ENCODE assay signal across 8 cellular contexts in genomic region chr1:161038523-161039153, GRCh38. TPM values are rescaled to one million over a fixed set of nuclear protein-coding genes. Genes with fewer than 3 reads are reported as not detected.
DNase-seq lines count a peak whose midpoint lies in the region; ATAC-seq and TF ChIP-seq lines count a peak whose summit lies in the region.

Gene TSTD1 (minus strand): TSS chr1:161038964. CDS start chr1:161038889, 75 bp downstream.

- peaks cover 3% of the 10 kb centered on the region for H3K27me3 Mint-ChIP-seq in endothelial cell (ENCODE audit: unreplicated experiment)
- no peaks in the 10 kb centered on the region for H3K27me3 Mint-ChIP-seq in naive thymus-derived CD4-positive, alpha-beta T cell

- H3K4me3 ChIP-seq in naive thymus-derived CD4-positive, alpha-beta T cell (ENCODE audit: low read length): peak within 1 kb of the TSS; percentile 95
- no peak within 1 kb of the TSS for H3K4me3 ChIP-seq in MG63

- intact Hi-C loops in naive thymus-derived CD4-positive, alpha-beta T cell (cut with micrococcal nuclease): loop anchor here (1.0 kb wide), 2 partner anchors 17 to 41 kb away; partner anchors contain the start of gene F11R (in 2 of the 2)

- no peaks in the 10 kb centered on the region for H3K9me3 ChIP-seq in naive thymus-derived CD4-positive, alpha-beta T cell (ENCODE audit: control insufficient read depth in 2 of 3, low read length in 3 of 3)
- H3K9me3 ChIP-seq in MG63: no peaks in the 10 kb centered on the region

- peaks cover 14% of the 10 kb centered on the region for H3K4me1 Mint-ChIP-seq in endothelial cell (ENCODE audit: unreplicated experiment)
- H3K4me1 Mint-ChIP-seq in naive thymus-derived CD4-positive, alpha-beta T cell: peaks cover 25 to 57% (median 37%) of the 10 kb centered on the region in 7 donors

- POLR2A ChIA-PET in naive thymus-derived CD4-positive, alpha-beta T cell (lab: Charles Lee): interaction anchor here (0.7 to 16.0 kb wide), 16 partner anchors 8 to 201 kb away, joined by 3 to 377 read pairs (median 4); partner anchors contain the start of genes ARHGAP30, F11R, KLHDC9 and PPOX

- no peak within 1 kb of the TSS for H3K27ac Mint-ChIP-seq in endothelial cell (ENCODE audit: unreplicated experiment)
- peak within 1 kb of the TSS; percentile 91 to 97 (median 94) for H3K27ac Mint-ChIP-seq in naive thymus-derived CD4-positive, alpha-beta T cell

- no peaks in the 10 kb centered on the region for H3K27me3 ChIP-seq in naive thymus-derived CD4-positive, alpha-beta T cell (ENCODE audit: control insufficient read depth in 2 of 2, insufficient read depth in 2 of 2, low read length in 2 of 2)
- no peaks in the 10 kb centered on the region for H3K27me3 ChIP-seq in MG63

- H3K4me1 ChIP-seq in naive thymus-derived CD4-positive, alpha-beta T cell (ENCODE audit: control insufficient read depth in 2 of 2, insufficient read depth in 2 of 2, low read length in 2 of 2): peaks cover 16 to 32% of the 10 kb centered on the region in 2 donors

- peaks cover 14 to 39% (median 17%) of the 10 kb centered on the region in 3 experiments for H3K36me3 ChIP-seq in naive thymus-derived CD4-positive, alpha-beta T cell (ENCODE audit: control insufficient read depth in 2 of 3, insufficient read depth in 3 of 3, low read length in 3 of 3)
- peaks cover 43% of the 10 kb centered on the region for H3K36me3 ChIP-seq in MG63

- ATAC-seq in GM18517 (IDR thresholded peaks at IDR 0.05; ENCODE audit: unreplicated experiment) (peak; percentile 76), HG02981 (IDR thresholded peaks at IDR 0.05; ENCODE audit: unreplicated experiment) (peak; percentile 90)
- peak; percentile 95 for ATAC-seq in naive thymus-derived CD4-positive, alpha-beta T cell

- TF ChIP-seq CTCF in endothelial cell (IDR thresholded peaks at IDR 0.05; ENCODE audit: unreplicated experiment): no peak

- peak within 1 kb of the TSS; percentile 83 for H3K4me3 Mint-ChIP-seq in endothelial cell (ENCODE audit: unreplicated experiment)
- peak within 1 kb of the TSS; percentile 88 to 94 (median 92) for H3K4me3 Mint-ChIP-seq in naive thymus-derived CD4-positive, alpha-beta T cell

- peaks cover 31% of the 10 kb centered on the region for H3K36me3 Mint-ChIP-seq in endothelial cell (ENCODE audit: low read depth, unreplicated experiment)
- peaks cover 3 to 31% (median 9%) of the 10 kb centered on the region in 5 donors for H3K36me3 Mint-ChIP-seq in naive thymus-derived CD4-positive, alpha-beta T cell

- H3K9me3 Mint-ChIP-seq in endothelial cell (ENCODE audit: unreplicated experiment): no peaks in the 10 kb centered on the region
- H3K9me3 Mint-ChIP-seq in naive thymus-derived CD4-positive, alpha-beta T cell: peaks cover 0 to 7% (median 0%) of the 10 kb centered on the region in 11 donors

- H3K27ac ChIP-seq in naive thymus-derived CD4-positive, alpha-beta T cell (ENCODE audit: low read depth, low read length): peak within 1 kb of the TSS; percentile 93

- DNase-seq in NCI-H2227 treated with DMSO at 0.1 percent for 48 hours (lab: John Stamatoyannopoulos, UW): peak; percentile 63
- DNase-seq in activated CD8-positive, alpha-beta memory T cell treated with anti-CD3 and anti-CD28 coated beads for 4 hours (ENCODE audit: low read depth in 2 of 2): peak; percentile 73 to 75
- DNase-seq in endothelial cell (ENCODE audit: low spot score): peak; percentile 49
- peak; percentile 70 to 90 (median 88) for DNase-seq in naive thymus-derived CD4-positive, alpha-beta T cell
- peak; percentile 75 to 81 for DNase-seq in stimulated activated CD8-positive, alpha-beta memory T cell treated with anti-CD3 and anti-CD28 coated beads, Interleukin-7, amount 100 ng/mL, for 48 hours (ENCODE audit: extremely low read depth in 1 of 2, low read depth in 1 of 2)
- DNase-seq in MG63: no peak

- CTCF ChIA-PET in naive thymus-derived CD4-positive, alpha-beta T cell (lab: Charles Lee): interaction anchor here (0.7 to 6.1 kb wide), 7 partner anchors 21 to 60 kb away, joined by 3 to 74 read pairs (median 5); partner anchors contain the start of genes ARHGAP30 and KLHDC9

RNA-seq across cellular contexts. Expression of gene TSTD1, which starts in this region (rescaled TPM):
- 14.2 TPM for total RNA-seq in endothelial cell (ENCODE audit: unreplicated experiment)
- total RNA-seq in naive thymus-derived CD4-positive, alpha-beta T cell: 10 to 100 TPM; 49.8 to 84.0 (median 58.2) TPM
- 100 to 1,000 TPM; 349 to 494 TPM for polyA plus RNA-seq in naive thymus-derived CD4-positive, alpha-beta T cell
- not detected in 2 replicates for total RNA-seq in MG63 (2014; rRNA removed; shearing (Covaris generic); ENCODE audit: low replicate concordance)

Comparison
In these comparisons a context has a peak if more than half of its experiments do, and no peak if none do; other contexts are left out.
1. RNA of gene TSTD1 (total RNA-seq): 49.8 to 84.0 TPM in naive thymus-derived CD4-positive, alpha-beta T cell and 14.2 TPM in endothelial cell (single experiment); not detected in MG63; every median in the first group is over 10 times any median in the second.
2. Peak in every context shown above with its lines, with median percentiles within 50 percentile points of each other: ATAC-seq.